ENCODE assay signal across 29 cellular contexts in the genomic region with DNA sequence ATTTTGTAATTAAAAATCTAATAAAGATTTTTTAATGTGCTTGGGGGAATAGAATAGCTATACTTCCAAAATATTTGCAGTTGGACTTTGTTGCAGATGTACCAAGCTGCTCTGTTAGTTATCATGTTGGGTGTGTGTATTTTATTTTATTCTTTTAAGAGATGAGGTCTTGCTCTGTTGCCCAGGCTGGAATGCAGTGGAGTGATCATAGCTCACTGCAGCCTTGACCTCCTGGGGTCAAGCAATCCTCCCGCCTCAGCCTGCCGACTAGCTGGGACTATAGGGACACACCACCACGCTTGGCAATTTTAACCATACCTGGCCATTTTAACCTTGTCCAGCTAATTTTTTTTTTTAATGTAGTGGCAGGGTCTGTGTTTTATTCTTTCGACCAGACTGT. TPM values are rescaled to one million over a fixed set of nuclear protein-coding genes. Genes with fewer than 3 reads are reported as not detected.
DNase-seq lines count a peak whose midpoint lies in the region; ATAC-seq, FAIRE-seq and TF ChIP-seq lines count a peak whose summit lies in the region.
"Had no signal": no experiment of that assay in that cellular context is flagged by ENCODE, and none has a peak within 500 bp of the region (broad histone marks: within the 10 kb centered on the region; RNA-seq: fewer than 3 reads in every experiment).

No MANE protein-coding gene starts in this region.

- no peaks in the 10 kb centered on the region for H3K79me2 ChIP-seq in HCT116 (ENCODE audit: insufficient read depth, low read length)

- no peaks in the 10 kb centered on the region for H3K9me3 ChIP-seq in HCT116 (ENCODE audit: control insufficient read depth in 1 of 2, insufficient read depth in 1 of 2, low read depth in 1 of 2, low read length in 2 of 2)
- H3K9me3 ChIP-seq in Panc1 (ENCODE audit: control insufficient read depth, insufficient read depth, low read depth, low read length), result no peaks in the 10 kb centered on the region
- no peaks in the 10 kb centered on the region for H3K9me3 ChIP-seq in thyroid gland
- H3K9me3 ChIP-seq in tibial nerve, result no peaks in the 10 kb centered on the region
- H3K9me3 ChIP-seq in small intestine (ENCODE audit: control insufficient read depth, low read depth), result no peaks in the 10 kb centered on the region
- H3K9me3 ChIP-seq: BE2C, BLaER1 had no signal

- H3K9me2 ChIP-seq in HCT116 (ENCODE audit: insufficient read depth), result no peaks in the 10 kb centered on the region

- H3K27ac ChIP-seq in HCT116 (ENCODE audit: low read depth, low read length) (peak overlapping the region; percentile 94), Panc1 (ENCODE audit: low read length) (peak overlapping the region; percentile 86), thyroid gland (no peak overlapping the region), tibial nerve (no peak overlapping the region), small intestine (ENCODE audit: low read depth in 1 of 2, low read length in 1 of 2) (no peak overlapping the region)
- H3K27ac ChIP-seq: BLaER1 had no signal

- H3K4me3 ChIP-seq in HCT116 (replicated peaks in 1 of 2; ENCODE audit: low read depth in 1 of 2, low read length in 2 of 2) (no peak overlapping the region), Panc1 (ENCODE audit: low read depth in 2 of 2, low read length in 2 of 2) (no peak overlapping the region), thyroid gland (replicated peaks in 1 of 3) (no peak overlapping the region), tibial nerve (no peak overlapping the region), small intestine (ENCODE audit: low read depth in 1 of 2, low read length in 2 of 2) (no peak overlapping the region)
- H3K4me3 ChIP-seq: BLaER1, GM12878 had no signal

- H3K4me3 Mint-ChIP-seq in nephron progenitor cell, result no peak overlapping the region
- H3K4me3 Mint-ChIP-seq: CD14-positive monocyte; CD4-positive, alpha-beta memory T cell; CD4-positive, CD25-positive, alpha-beta regulatory T cell; CD8-positive, alpha-beta memory T cell had no signal

- no TSS peak for BruUV-seq in HCT116 (replicated peaks; lab: Mats Ljungman, UMichigan)
- no TSS peak for BruUV-seq in Panc1 (replicated peaks; lab: Mats Ljungman, UMichigan)

- no peaks in the 10 kb centered on the region for H3K9me3 Mint-ChIP-seq in nephron progenitor cell
- H3K9me3 Mint-ChIP-seq: CD14-positive monocyte; CD8-positive, alpha-beta memory T cell had no signal

- WGBS in thyroid gland, 2 donors, result 70 to 71% methylated on average over 4 of the region's 4 CpGs
- 65 to 69% methylated on average over 4 of the region's 4 CpGs for WGBS in tibial nerve, 2 donors
- WGBS in small intestine, 3 donors, result 80 to 92% (median 85%) methylated on average over 4 of the region's 4 CpGs

- CTCF ChIA-PET in HCT116 (lab: Charles Lee) (no interaction called here), Panc1 (lab: Charles Lee) (no interaction called here)

- H3K4me2 ChIP-seq in HCT116 (ENCODE audit: low read length), result peak overlapping the region; percentile 75
- H3K4me2 ChIP-seq: BLaER1 had no signal

- no peak overlapping the region for H2AFZ ChIP-seq in HCT116 (ENCODE audit: low read depth, low read length, poor library complexity, severe bottlenecking)

- in situ Hi-C loops in Panc1 (cut with HindIII; ENCODE audit: low pct_unique_long_range_greater_than_20kb, low sequenced_read_pairs), result no loop called here

- H3K27me3 Mint-ChIP-seq in nephron progenitor cell (ENCODE audit: low read depth, poor library complexity), result peaks cover 5% of the 10 kb centered on the region

- no peak for FAIRE-seq in small intestine (lab: Jason Lieb, UNC)
- FAIRE-seq: A204.1, GM12878, GM12892, GM18507 had no signal

- intact Hi-C loops in HCT116 (cut with micrococcal nuclease) (no loop called here), Panc1 (cut with micrococcal nuclease; ENCODE audit: unreplicated experiment) (no loop called here), thyroid gland (cut with DNase I) (no loop called here)

- H3K9ac ChIP-seq in HCT116 (ENCODE audit: low read length), result peak overlapping the region; percentile 81
- H3K9ac ChIP-seq: BLaER1 had no signal

- H3K36me3 ChIP-seq in HCT116 (ENCODE audit: control insufficient read depth in 1 of 2, insufficient read depth in 2 of 2, low read length in 2 of 2), result no peaks in the 10 kb centered on the region
- no peaks in the 10 kb centered on the region for H3K36me3 ChIP-seq in Panc1 (ENCODE audit: control insufficient read depth, insufficient read depth, low read length)
- no peaks in the 10 kb centered on the region for H3K36me3 ChIP-seq in thyroid gland
- H3K36me3 ChIP-seq in tibial nerve, result no peaks in the 10 kb centered on the region
- H3K36me3 ChIP-seq in small intestine (ENCODE audit: control insufficient read depth in 2 of 2, insufficient read depth in 2 of 2, low read length in 2 of 2), result no peaks in the 10 kb centered on the region
- H3K36me3 ChIP-seq: BE2C, BLaER1 had no signal

- TF ChIP-seq RAD21 in HCT116 (IDR thresholded peaks at IDR 0.05; ENCODE audit: low read depth), result no peak

- POLR2A ChIA-PET in HCT116 (lab: Charles Lee), result interaction anchor here (0.8 to 1.0 kb wide), 2 partner anchors 9 to 29 kb away, joined by 4 to 5 read pairs; no protein-coding TSS in a partner anchor
- POLR2A ChIA-PET in Panc1 (lab: Charles Lee), result interaction anchor here (0.7 kb wide), 1 partner anchor 157 kb away, joined by 4 read pairs; no protein-coding TSS in a partner anchor

- H3K4me1 ChIP-seq in HCT116 (ENCODE audit: control insufficient read depth in 1 of 2, insufficient read depth in 2 of 2, low read length in 2 of 2) (peaks cover 79 to 97% of the 10 kb centered on the region in 2 experiments), Panc1 (ENCODE audit: control insufficient read depth, insufficient read depth, low read length) (peaks cover 56% of the 10 kb centered on the region), thyroid gland (peaks cover 0 to 18% of the 10 kb centered on the region in 2 donors), tibial nerve (peaks cover 0 to 17% (median 8%) of the 10 kb centered on the region in 4 donors), small intestine (ENCODE audit: control insufficient read depth in 2 of 2, insufficient read depth in 1 of 2, low read depth in 1 of 2, low read length in 1 of 2) (peaks cover 0 to 4% of the 10 kb centered on the region in 2 donors)

- no peak for ATAC-seq in HCT116
- ATAC-seq in Panc1, result no peak
- ATAC-seq: GM12878 had no signal

- TF ChIP-seq EP300 in tibial nerve (IDR thresholded peaks at IDR 0.05), result no peak

- TF ChIP-seq POLR2A in HCT116 (IDR thresholded peaks at IDR 0.05; ENCODE audit: borderline replicate concordance, extremely low read depth, insufficient read depth, insufficient read length), result no peak
- TF ChIP-seq POLR2A in thyroid gland (IDR thresholded peaks at IDR 0.05), result no peak
- no peak for TF ChIP-seq POLR2A in tibial nerve (IDR thresholded peaks at IDR 0.05)

- no peak overlapping the region for H3K27ac Mint-ChIP-seq in nephron progenitor cell
- H3K27ac Mint-ChIP-seq: CD14-positive monocyte; CD4-positive, alpha-beta memory T cell; CD4-positive, CD25-positive, alpha-beta regulatory T cell; CD8-positive, alpha-beta memory T cell had no signal

- H3K27me3 ChIP-seq in HCT116 (ENCODE audit: insufficient read depth, low read length) (no peaks in the 10 kb centered on the region), Panc1 (ENCODE audit: control insufficient read depth, insufficient read depth, low read length) (no peaks in the 10 kb centered on the region), thyroid gland (no peaks in the 10 kb centered on the region), tibial nerve (no peaks in the 10 kb centered on the region), small intestine (ENCODE audit: control insufficient read depth in 2 of 2, insufficient read depth in 2 of 2, low read length in 2 of 2) (no peaks in the 10 kb centered on the region)
- H3K27me3 ChIP-seq: BE2C had no signal

- peaks cover 66% of the 10 kb centered on the region for H3K4me1 Mint-ChIP-seq in nephron progenitor cell

- RAD21 ChIA-PET in HCT116 (lab: Charles Lee; ENCODE audit: low non-redundant PET in 1 of 2, low total read pairs in 2 of 2, uncharacterized antibody in 2 of 2, unreplicated experiment in 2 of 2), result interaction anchor here in 1 of 2 experiments (0.8 kb wide), 1 partner anchor 75 kb away, joined by 3 read pairs; no protein-coding TSS in a partner anchor

- H4K20me1 ChIP-seq in HCT116 (ENCODE audit: insufficient read depth), result no peaks in the 10 kb centered on the region
- H4K20me1 ChIP-seq: BLaER1 had no signal

- no peak for DNase-seq in HCT116 (ENCODE audit: low read depth, low spot score)
- DNase-seq in Panc1 (ENCODE audit: low read depth, low spot score), result no peak
- peak; percentile 42 for DNase-seq in nephron progenitor cell
- DNase-seq in thyroid gland, result peak; percentile 22 to 31
- no peak for DNase-seq in NCI-H524 treated with DMSO at 0.1 percent for 48 hours (lab: John Stamatoyannopoulos, UW)
- no peak for DNase-seq in tibial nerve (ENCODE audit: low spot score in 2 of 2)
- DNase-seq in small intestine, result no peak
- no peak for DNase-seq in SW 1271 (lab: John Stamatoyannopoulos, UW)
- DNase-seq: 8988T; ACHN; BE2C; C1 segment of cervical spinal cord; CD4-positive, alpha-beta memory T cell; CD4-positive, CD25-positive, alpha-beta regulatory T cell; CD8-positive, alpha-beta memory T cell; COR-L47; DMS 273 treated with DMSO at 0.1 percent for 48 hours; DMS153; DMS53; DMS79; DND-41; EL; GDM1 had no signal

- H3K36me3 Mint-ChIP-seq in nephron progenitor cell (ENCODE audit: low read depth), result no peaks in the 10 kb centered on the region
- H3K36me3 Mint-ChIP-seq: CD14-positive monocyte; CD4-positive, alpha-beta memory T cell; CD4-positive, CD25-positive, alpha-beta regulatory T cell; CD8-positive, alpha-beta memory T cell had no signal

- TF ChIP-seq CTCF in HCT116 (IDR thresholded peaks at IDR 0.05 in 2 of 3, conservative IDR thresholded peaks at IDR 0.05 in 1 of 3; ENCODE audit: borderline replicate concordance in 1 of 3, insufficient read depth in 1 of 3, low read depth in 2 of 3, low read length in 2 of 3), result no peak
- no peak for TF ChIP-seq CTCF in Panc1 (IDR thresholded peaks at IDR 0.05)
- TF ChIP-seq CTCF in nephron progenitor cell (IDR thresholded peaks at IDR 0.05), result no peak
- no peak for TF ChIP-seq CTCF in thyroid gland (IDR thresholded peaks at IDR 0.05)
- no peak for TF ChIP-seq CTCF in tibial nerve (IDR thresholded peaks at IDR 0.05)

TF ChIP-seq in HCT116, 20 proteins besides CTCF, POLR2A, EP300 and RAD21 (continues in another document):
- no peak for TF ChIP-seq JUND (IDR thresholded peaks at IDR 0.05)
- no peak for TF ChIP-seq ZFX (IDR thresholded peaks at IDR 0.05)
- no peak for TF ChIP-seq EZH2 (IDR thresholded peaks at IDR 0.05)

RNA-seq across cellular contexts. Expression of a gene that starts 54.7 kb away (rescaled TPM):
- total RNA-seq in HCT116 (2021; ENCODE audit: unreplicated experiment) (4.7 TPM), Panc1 (2021; ENCODE audit: unreplicated experiment) (1.9 TPM), thyroid gland (1 to 10 TPM in 1 of 4 donors, not detected in 3; 1.6 TPM), tibial nerve (1 to 10 TPM in 1 of 4 donors, under 1 TPM in 1, not detected in 2; 0.98 to 1.7 TPM)
- polyA plus RNA-seq in HCT116 (2012), result 12.0 and 15.5 TPM in 2 replicates
- polyA plus RNA-seq in Panc1 (2012; ENCODE audit: insufficient read length), result 9.4 TPM
- 1 to 10 TPM; 1.1 to 2.7 (median 1.6) TPM for polyA plus RNA-seq in small intestine
- total RNA-seq: GM12878 had no signal

Comparison
In these comparisons a context has a peak if more than half of its experiments do, and no peak if none do; other contexts are left out.
1. DNase-seq: peak in nephron progenitor cell (single experiment) and thyroid gland (2 of 2); none in HCT116 (single experiment), Panc1 (single experiment), NCI-H524 treated with DMSO at 0.1 percent for 48 hours (single experiment), tibial nerve (0 of 2), small intestine (single experiment) and SW 1271 (0 of 2).
2. H3K27ac ChIP-seq: peak in HCT116 (single experiment) and Panc1 (single experiment); none in thyroid gland (0 of 3), tibial nerve (0 of 4) and small intestine (0 of 2).